In the genomic region with DNA sequence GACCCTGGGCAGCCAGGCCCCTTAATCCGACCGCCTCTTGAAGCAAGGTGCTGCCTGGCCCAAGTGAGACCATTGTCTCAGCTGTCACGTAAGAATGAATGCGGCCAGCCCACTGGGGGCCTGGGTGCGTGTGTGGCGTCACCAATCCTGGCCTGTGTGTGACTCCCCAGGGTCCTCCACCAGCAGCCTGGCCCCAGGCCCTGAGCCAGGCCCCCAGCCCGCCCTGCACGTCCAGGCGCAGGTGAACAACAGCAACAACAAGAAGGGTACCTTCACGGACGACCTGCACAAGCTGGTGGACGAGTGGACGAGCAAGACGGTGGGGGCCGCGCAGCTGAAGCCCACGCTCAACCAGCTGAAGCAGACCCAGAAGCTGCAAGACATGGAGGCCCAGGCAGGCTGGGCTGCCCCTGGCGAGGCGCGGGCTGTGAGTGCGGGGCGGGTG, we compare ENCODE assay signal across 20 cellular contexts.
"Had no signal": no experiment of that assay in that cellular context is flagged by ENCODE, and none has a peak within 500 bp of the region (broad histone marks: within the 10 kb centered on the region; RNA-seq: fewer than 3 reads in every experiment).

No MANE protein-coding gene starts in this region.

- H3K27me3 Mint-ChIP-seq: brain; stimulated activated naive CD8-positive, alpha-beta T cell treated with anti-CD3 and anti-CD28 coated beads, Interleukin-15, amount 100 ng/mL, for 72 hours had no signal

- H3K36me3 ChIP-seq: neural progenitor cell had no signal

- H3K9me3 Mint-ChIP-seq: activated naive CD8-positive, alpha-beta T cell treated with anti-CD3 and anti-CD28 coated beads, Interleukin-2, amount 10 ng/mL, durations not matched to agents 7 days and 5 days; brain; central memory CD8-positive, alpha-beta T cell; dendritic cell treated with granulocyte-macrophage colony-stimulating factor and Interleukin-4, amounts not matched to agents 40 ng/mL and 50 ng/mL, for 4 days; effector memory CD8-positive, alpha-beta T cell; naive B cell; neural progenitor cell; stimulated activated naive CD8-positive, alpha-beta T cell treated with anti-CD3 and anti-CD28 coated beads, Interleukin-15, amount 100 ng/mL, for 72 hours; T-cell had no signal

- H3K4me1 ChIP-seq: neural progenitor cell, parathyroid adenoma had no signal

- H3K9ac ChIP-seq: neural progenitor cell, parathyroid adenoma, SK-N-SH had no signal

- H3K4me3 Mint-ChIP-seq: activated naive CD8-positive, alpha-beta T cell treated with anti-CD3 and anti-CD28 coated beads, Interleukin-2, amount 10 ng/mL, durations not matched to agents 7 days and 5 days; brain; central memory CD8-positive, alpha-beta T cell; dendritic cell treated with granulocyte-macrophage colony-stimulating factor and Interleukin-4, amounts not matched to agents 40 ng/mL and 50 ng/mL, for 4 days; effector memory CD8-positive, alpha-beta T cell; naive B cell; neural progenitor cell; stimulated activated naive CD8-positive, alpha-beta T cell treated with anti-CD3 and anti-CD28 coated beads, Interleukin-15, amount 100 ng/mL, for 72 hours; T-cell had no signal

- H3K4me2 ChIP-seq: neural progenitor cell, SK-N-SH had no signal

- H3K27me3 ChIP-seq: neural progenitor cell had no signal

- H3K9me2 ChIP-seq: SK-N-SH had no signal

- H3K4me1 Mint-ChIP-seq: activated naive CD8-positive, alpha-beta T cell treated with anti-CD3 and anti-CD28 coated beads, Interleukin-2, amount 10 ng/mL, durations not matched to agents 7 days and 5 days; brain; stimulated activated naive CD8-positive, alpha-beta T cell treated with anti-CD3 and anti-CD28 coated beads, Interleukin-15, amount 100 ng/mL, for 72 hours had no signal

- H3K36me3 Mint-ChIP-seq: activated naive CD8-positive, alpha-beta T cell treated with anti-CD3 and anti-CD28 coated beads, Interleukin-2, amount 10 ng/mL, durations not matched to agents 7 days and 5 days; naive B cell; T-cell had no signal

- H3K79me2 ChIP-seq: parathyroid adenoma had no signal

- H3K9me3 ChIP-seq: SK-N-SH had no signal

- DNase-seq: activated CD4-positive, alpha-beta T cell treated with anti-CD3 and anti-CD28 coated beads, Interleukin-2, amount 50 U/mL, for 4 hours; activated gamma-delta T cell treated with Interleukin-2 at 50 U/mL for 16 hours; activated naive CD8-positive, alpha-beta T cell treated with anti-CD3 and anti-CD28 coated beads, Interleukin-2, amount 10 ng/mL, durations not matched to agents 7 days and 5 days; effector memory CD8-positive, alpha-beta T cell; foreskin melanocyte; mammary epithelial cell; naive B cell; SK-N-SH; stimulated activated CD4-positive, alpha-beta T cell treated with anti-CD3 and anti-CD28 coated beads, Interleukin-15, amount 100 ng/mL, for 24 hours; stimulated activated CD4-positive, alpha-beta T cell treated with anti-CD3 and anti-CD28 coated beads, Interleukin-4, amount 100 ng/mL, for 24 hours; stimulated activated naive CD8-positive, alpha-beta T cell treated with anti-CD3 and anti-CD28 coated beads, Interleukin-15, amount 100 ng/mL, for 72 hours; T-cell; T1000 had no signal

- H3K27ac Mint-ChIP-seq: activated naive CD8-positive, alpha-beta T cell treated with anti-CD3 and anti-CD28 coated beads, Interleukin-2, amount 10 ng/mL, durations not matched to agents 7 days and 5 days; dendritic cell treated with granulocyte-macrophage colony-stimulating factor and Interleukin-4, amounts not matched to agents 40 ng/mL and 50 ng/mL, for 4 days; effector memory CD8-positive, alpha-beta T cell; neural progenitor cell; stimulated activated naive CD8-positive, alpha-beta T cell treated with anti-CD3 and anti-CD28 coated beads, Interleukin-15, amount 100 ng/mL, for 72 hours; T-cell had no signal

- H2AFZ ChIP-seq: neural progenitor cell, parathyroid adenoma had no signal

- H3K4me3 ChIP-seq: neural progenitor cell had no signal

- H3K27ac ChIP-seq: epithelial cell of prostate, neural progenitor cell, parathyroid adenoma had no signal

- ATAC-seq: activated CD4-positive, CD25-positive, alpha-beta regulatory T cell treated with anti-CD3 and anti-CD28 coated beads, Interleukin-2, amount 50 U/mL, for 24 hours; effector memory CD8-positive, alpha-beta T cell; T-cell had no signal
